4 cellular contexts compared by ENCODE assay signal in the genomic region with DNA sequence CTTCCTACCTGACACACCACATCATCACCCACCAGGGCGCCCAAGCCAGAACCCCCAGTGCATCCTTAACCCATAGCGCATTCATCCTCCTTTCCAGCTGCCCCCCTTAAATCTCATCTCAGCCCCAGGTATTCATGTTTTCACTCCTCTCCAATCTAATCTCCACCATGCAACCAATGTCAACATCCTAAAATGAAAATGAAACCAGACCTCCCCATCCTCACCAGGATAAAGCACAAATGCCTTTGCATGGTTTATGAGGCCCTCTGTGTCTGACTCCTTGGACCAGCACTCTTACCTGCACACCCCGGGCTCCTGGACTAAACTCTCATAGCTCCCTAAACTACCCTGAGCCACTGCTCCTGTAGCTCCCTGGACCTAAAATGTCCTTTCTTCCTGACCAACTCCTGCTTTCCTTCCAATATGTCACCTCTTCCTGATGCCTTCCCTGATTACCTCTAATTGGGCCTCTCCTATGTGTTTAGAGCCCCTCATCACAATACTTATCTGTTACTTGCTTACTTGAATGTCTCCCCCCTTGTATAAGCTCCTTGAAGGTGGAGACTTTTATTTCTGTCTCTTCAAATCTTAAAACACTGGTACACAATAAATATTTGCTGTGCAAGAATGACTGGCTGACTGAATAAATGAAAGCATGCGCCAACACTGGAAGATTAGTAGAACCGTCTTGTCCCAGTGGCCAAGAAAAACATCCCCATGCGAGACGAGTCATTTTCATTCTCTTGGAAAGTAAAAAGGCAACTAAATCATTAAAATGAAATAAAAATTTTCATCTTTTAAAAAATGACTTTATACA.
TF ChIP-seq lines count a peak whose summit lies in the region.

No MANE protein-coding gene starts in this region.

TF ChIP-seq in SK-N-SH, 30 proteins besides CTCF, POLR2A, EP300 and RAD21:
- peak; percentile 32; the same call in 1 of the 2 replicates for TF ChIP-seq NFIC (IDR thresholded peaks at IDR 0.05; ENCODE audit: borderline replicate concordance)
- TF ChIP-seq SMC3 (IDR thresholded peaks at IDR 0.05; ENCODE audit: low read depth, low read length), result no peak
- no peak for TF ChIP-seq RCOR1 (IDR thresholded peaks at IDR 0.05; ENCODE audit: low read length)
- TF ChIP-seq, protein P1, sequence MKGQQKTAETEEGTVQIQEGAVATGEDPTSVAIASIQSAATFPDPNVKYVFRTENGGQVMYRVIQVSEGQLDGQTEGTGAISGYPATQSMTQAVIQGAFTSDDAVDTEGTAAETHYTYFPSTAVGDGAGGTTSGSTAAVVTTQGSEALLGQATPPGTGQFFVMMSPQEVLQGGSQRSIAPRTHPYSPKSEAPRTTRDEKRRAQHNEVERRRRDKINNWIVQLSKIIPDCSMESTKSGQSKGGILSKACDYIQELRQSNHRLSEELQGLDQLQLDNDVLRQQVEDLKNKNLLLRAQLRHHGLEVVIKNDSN (IDR thresholded peaks at IDR 0.05; ENCODE audit: borderline replicate concordance, low read depth), result no peak
- TF ChIP-seq GATA2 (CRISPR knock-in tag; IDR thresholded peaks at IDR 0.05), result no peak
- no peak for TF ChIP-seq NRF1 (IDR thresholded peaks at IDR 0.05; ENCODE audit: low read depth, low read length)

TF ChIP-seq in SK-N-SH treated with all-trans-retinoic acid at 6 μM for 48 hours, 23 proteins besides CTCF, POLR2A, EP300 and RAD21:
- TF ChIP-seq ZFP3 (CRISPR knock-in tag; IDR thresholded peaks at IDR 0.05) (no peak), ZFP30 (CRISPR knock-in tag; IDR thresholded peaks at IDR 0.05) (no peak), ZNF565 (CRISPR knock-in tag; conservative IDR thresholded peaks at IDR 0.05; ENCODE audit: low read depth) (no peak), BACH2 (CRISPR knock-in tag; IDR thresholded peaks at IDR 0.05; ENCODE audit: borderline replicate concordance) (no peak), GLIS3 (CRISPR knock-in tag; IDR thresholded peaks at IDR 0.05) (no peak), ZC3H10 (CRISPR knock-in tag; IDR thresholded peaks at IDR 0.05) (no peak), ARNTL (CRISPR knock-in tag; IDR thresholded peaks at IDR 0.05; ENCODE audit: borderline replicate concordance, low read depth) (no peak), RARB (CRISPR knock-in tag; IDR thresholded peaks at IDR 0.05) (no peak)
- TF ChIP-seq, protein P2, sequence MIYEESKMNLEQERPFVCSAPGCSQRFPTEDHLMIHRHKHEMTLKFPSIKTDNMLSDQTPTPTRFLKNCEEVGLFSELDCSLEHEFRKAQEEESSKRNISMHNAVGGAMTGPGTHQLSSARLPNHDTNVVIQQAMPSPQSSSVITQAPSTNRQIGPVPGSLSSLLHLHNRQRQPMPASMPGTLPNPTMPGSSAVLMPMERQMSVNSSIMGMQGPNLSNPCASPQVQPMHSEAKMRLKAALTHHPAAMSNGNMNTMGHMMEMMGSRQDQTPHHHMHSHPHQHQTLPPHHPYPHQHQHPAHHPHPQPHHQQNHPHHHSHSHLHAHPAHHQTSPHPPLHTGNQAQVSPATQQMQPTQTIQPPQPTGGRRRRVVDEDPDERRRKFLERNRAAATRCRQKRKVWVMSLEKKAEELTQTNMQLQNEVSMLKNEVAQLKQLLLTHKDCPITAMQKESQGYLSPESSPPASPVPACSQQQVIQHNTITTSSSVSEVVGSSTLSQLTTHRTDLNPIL (CRISPR knock-in tag; IDR thresholded peaks at IDR 0.05; ENCODE audit: low read depth), result no peak

TF ChIP-seq in GM12878, 131 proteins besides CTCF, POLR2A, EP300 and RAD21:
- TF ChIP-seq MTA2 (IDR thresholded peaks at IDR 0.05; ENCODE audit: low read depth), result 0 out of 2 replicates have a peak, but pooled peaks have one; percentile 4
- TF ChIP-seq NFYA (IDR thresholded peaks at IDR 0.05; ENCODE audit: borderline replicate concordance, low read depth, low read length), result no peak
- TF ChIP-seq SMAD5 (IDR thresholded peaks at IDR 0.05; ENCODE audit: low read depth), result 0 out of 2 replicates have a peak, but pooled peaks have one; percentile 36
- peak; percentile 89; the same call in 1 of the 2 replicates for TF ChIP-seq HDGF (IDR thresholded peaks at IDR 0.05)
- TF ChIP-seq CHD1 (IDR thresholded peaks at IDR 0.05; ENCODE audit: low read depth, low read length), result 0 out of 2 replicates have a peak, but pooled peaks have one; percentile 12
- TF ChIP-seq FOXK2 (IDR thresholded peaks at IDR 0.05), result peak; percentile 63; the same call in 1 of the 2 replicates
- TF ChIP-seq MEF2B (IDR thresholded peaks at IDR 0.05; ENCODE audit: partially characterized antibody, poor library complexity, severe bottlenecking), result no peak
- TF ChIP-seq, protein P3, sequence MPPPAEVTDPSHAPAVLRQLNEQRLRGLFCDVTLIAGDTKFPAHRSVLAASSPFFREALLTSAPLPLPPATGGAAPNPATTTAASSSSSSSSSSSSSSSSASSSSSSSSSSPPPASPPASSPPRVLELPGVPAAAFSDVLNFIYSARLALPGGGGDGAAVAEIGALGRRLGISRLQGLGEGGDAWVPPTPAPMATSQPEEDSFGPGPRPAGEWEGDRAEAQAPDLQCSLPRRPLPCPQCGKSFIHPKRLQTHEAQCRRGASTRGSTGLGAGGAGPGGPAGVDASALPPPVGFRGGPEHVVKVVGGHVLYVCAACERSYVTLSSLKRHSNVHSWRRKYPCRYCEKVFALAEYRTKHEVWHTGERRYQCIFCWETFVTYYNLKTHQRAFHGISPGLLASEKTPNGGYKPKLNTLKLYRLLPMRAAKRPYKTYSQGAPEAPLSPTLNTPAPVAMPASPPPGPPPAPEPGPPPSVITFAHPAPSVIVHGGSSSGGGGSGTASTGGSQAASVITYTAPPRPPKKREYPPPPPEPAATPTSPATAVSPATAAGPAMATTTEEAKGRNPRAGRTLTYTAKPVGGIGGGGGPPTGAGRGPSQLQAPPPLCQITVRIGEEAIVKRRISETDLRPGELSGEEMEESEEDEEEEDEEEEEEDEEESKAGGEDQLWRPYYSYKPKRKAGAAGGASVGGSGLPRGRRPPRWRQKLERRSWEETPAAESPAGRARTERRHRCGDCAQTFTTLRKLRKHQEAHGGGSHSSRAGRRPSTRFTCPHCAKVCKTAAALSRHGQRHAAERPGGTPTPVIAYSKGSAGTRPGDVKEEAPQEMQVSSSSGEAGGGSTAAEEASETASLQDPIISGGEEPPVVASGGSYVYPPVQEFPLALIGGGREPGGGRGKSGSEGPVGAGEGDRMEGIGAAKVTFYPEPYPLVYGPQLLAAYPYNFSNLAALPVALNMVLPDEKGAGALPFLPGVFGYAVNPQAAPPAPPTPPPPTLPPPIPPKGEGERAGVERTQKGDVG (CRISPR knock-in tag; IDR thresholded peaks at IDR 0.05), result peak; percentile 8; the same call in 1 of the 2 replicates
- peak; percentile 51; the same call in 1 of the 2 replicates for TF ChIP-seq YY1 (IDR thresholded peaks at IDR 0.05; ENCODE audit: low read depth, low read length)

TF ChIP-seq in HepG2, 621 proteins besides CTCF, POLR2A, EP300 and RAD21:
- TF ChIP-seq, protein P4, sequence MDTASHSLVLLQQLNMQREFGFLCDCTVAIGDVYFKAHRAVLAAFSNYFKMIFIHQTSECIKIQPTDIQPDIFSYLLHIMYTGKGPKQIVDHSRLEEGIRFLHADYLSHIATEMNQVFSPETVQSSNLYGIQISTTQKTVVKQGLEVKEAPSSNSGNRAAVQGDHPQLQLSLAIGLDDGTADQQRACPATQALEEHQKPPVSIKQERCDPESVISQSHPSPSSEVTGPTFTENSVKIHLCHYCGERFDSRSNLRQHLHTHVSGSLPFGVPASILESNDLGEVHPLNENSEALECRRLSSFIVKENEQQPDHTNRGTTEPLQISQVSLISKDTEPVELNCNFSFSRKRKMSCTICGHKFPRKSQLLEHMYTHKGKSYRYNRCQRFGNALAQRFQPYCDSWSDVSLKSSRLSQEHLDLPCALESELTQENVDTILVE (CRISPR knock-in tag; IDR thresholded peaks at IDR 0.05), result no peak
- TF ChIP-seq, protein P5, sequence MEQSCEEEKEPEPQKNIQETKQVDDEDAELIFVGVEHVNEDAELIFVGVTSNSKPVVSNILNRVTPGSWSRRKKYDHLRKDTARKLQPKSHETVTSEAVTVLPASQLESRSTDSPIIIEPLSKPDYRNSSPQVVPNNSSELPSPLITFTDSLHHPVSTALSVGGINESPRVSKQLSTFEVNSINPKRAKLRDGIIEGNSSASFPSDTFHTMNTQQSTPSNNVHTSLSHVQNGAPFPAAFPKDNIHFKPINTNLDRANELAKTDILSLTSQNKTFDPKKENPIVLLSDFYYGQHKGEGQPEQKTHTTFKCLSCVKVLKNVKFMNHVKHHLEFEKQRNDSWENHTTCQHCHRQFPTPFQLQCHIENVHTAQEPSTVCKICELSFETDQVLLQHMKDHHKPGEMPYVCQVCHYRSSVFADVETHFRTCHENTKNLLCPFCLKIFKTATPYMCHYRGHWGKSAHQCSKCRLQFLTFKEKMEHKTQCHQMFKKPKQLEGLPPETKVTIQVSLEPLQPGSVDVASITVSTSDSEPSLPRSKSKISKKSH (CRISPR knock-in tag; IDR thresholded peaks at IDR 0.05; ENCODE audit: borderline replicate concordance), result no peak
- no peak for TF ChIP-seq ZNF274 (CRISPR knock-in tag; IDR thresholded peaks at IDR 0.05)
- TF ChIP-seq ZFP36L1 (CRISPR knock-in tag; IDR thresholded peaks at IDR 0.05), result no peak
- TF ChIP-seq, protein P6, sequence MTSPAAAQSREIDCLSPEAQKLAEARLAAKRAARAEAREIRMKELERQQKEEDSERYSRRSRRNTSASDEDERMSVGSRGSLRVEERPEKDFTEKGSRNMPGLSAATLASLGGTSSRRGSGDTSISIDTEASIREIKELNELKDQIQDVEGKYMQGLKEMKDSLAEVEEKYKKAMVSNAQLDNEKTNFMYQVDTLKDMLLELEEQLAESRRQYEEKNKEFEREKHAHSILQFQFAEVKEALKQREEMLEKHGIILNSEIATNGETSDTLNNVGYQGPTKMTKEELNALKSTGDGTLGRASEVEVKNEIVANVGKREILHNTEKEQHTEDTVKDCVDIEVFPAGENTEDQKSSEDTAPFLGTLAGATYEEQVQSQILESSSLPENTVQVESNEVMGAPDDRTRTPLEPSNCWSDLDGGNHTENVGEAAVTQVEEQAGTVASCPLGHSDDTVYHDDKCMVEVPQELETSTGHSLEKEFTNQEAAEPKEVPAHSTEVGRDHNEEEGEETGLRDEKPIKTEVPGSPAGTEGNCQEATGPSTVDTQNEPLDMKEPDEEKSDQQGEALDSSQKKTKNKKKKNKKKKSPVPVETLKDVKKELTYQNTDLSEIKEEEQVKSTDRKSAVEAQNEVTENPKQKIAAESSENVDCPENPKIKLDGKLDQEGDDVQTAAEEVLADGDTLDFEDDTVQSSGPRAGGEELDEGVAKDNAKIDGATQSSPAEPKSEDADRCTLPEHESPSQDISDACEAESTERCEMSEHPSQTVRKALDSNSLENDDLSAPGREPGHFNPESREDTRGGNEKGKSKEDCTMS (CRISPR knock-in tag; conservative IDR thresholded peaks at IDR 0.05), result no peak
- TF ChIP-seq MBNL3 (CRISPR knock-in tag; conservative IDR thresholded peaks at IDR 0.05), result no peak
TF ChIP-seq in HepG2: peak in this region for 0.
